Comparison of ENCODE assay signal across 8 cellular contexts in genomic region chr19:10927691-10928562, GRCh38. TPM values are rescaled to one million over a fixed set of nuclear protein-coding genes. Genes with fewer than 3 reads are reported as not detected.
DNase-seq lines count a peak whose midpoint lies in the region; ATAC-seq and TF ChIP-seq lines count a peak whose summit lies in the region.

No MANE protein-coding gene starts in this region.

- peak; percentile 2 for ATAC-seq in activated naive CD8-positive, alpha-beta T cell treated with anti-CD3 and anti-CD28 coated beads, Interleukin-2, amount 10 ng/mL, durations not matched to agents 7 days and 5 days (ENCODE audit: low read depth)
- peak; percentile 37 for ATAC-seq in stimulated activated naive CD8-positive, alpha-beta T cell treated with anti-CD3 and anti-CD28 coated beads, Interleukin-15, amount 100 ng/mL, for 72 hours
- no peak for ATAC-seq in GM18870 (IDR thresholded peaks at IDR 0.05; ENCODE audit: unreplicated experiment)
- no peak for ATAC-seq in GM18858 (IDR thresholded peaks at IDR 0.05; ENCODE audit: unreplicated experiment)

- H3K27ac ChIP-seq in HUES6 (ENCODE audit: low read depth, low read length), result peak overlapping the region; percentile 35; the same call in 1 of the 2 replicates

- no peaks in the 10 kb centered on the region for H3K9me3 ChIP-seq in HUES6 (ENCODE audit: control insufficient read depth, insufficient read depth, low read depth, low read length)
- peaks cover 2% of the 10 kb centered on the region for H3K9me3 ChIP-seq in iPS-18c (ENCODE audit: control insufficient read depth, insufficient read depth, low read length)

- peak overlapping the region; percentile 95 for H3K4me3 Mint-ChIP-seq in activated naive CD8-positive, alpha-beta T cell treated with anti-CD3 and anti-CD28 coated beads, Interleukin-2, amount 10 ng/mL, durations not matched to agents 7 days and 5 days
- peak overlapping the region; percentile 95 to 96 for H3K4me3 Mint-ChIP-seq in stimulated activated naive CD8-positive, alpha-beta T cell treated with anti-CD3 and anti-CD28 coated beads, Interleukin-15, amount 100 ng/mL, for 72 hours

- H3K27me3 Mint-ChIP-seq in activated naive CD8-positive, alpha-beta T cell treated with anti-CD3 and anti-CD28 coated beads, Interleukin-2, amount 10 ng/mL, durations not matched to agents 7 days and 5 days, result no peaks in the 10 kb centered on the region
- no peaks in the 10 kb centered on the region for H3K27me3 Mint-ChIP-seq in stimulated activated naive CD8-positive, alpha-beta T cell treated with anti-CD3 and anti-CD28 coated beads, Interleukin-15, amount 100 ng/mL, for 72 hours

- no peak for DNase-seq in GM12865 (ENCODE audit: low read depth)
- DNase-seq in activated naive CD8-positive, alpha-beta T cell treated with anti-CD3 and anti-CD28 coated beads, Interleukin-2, amount 10 ng/mL, durations not matched to agents 7 days and 5 days, result no peak
- DNase-seq in stimulated activated naive CD8-positive, alpha-beta T cell treated with anti-CD3 and anti-CD28 coated beads, Interleukin-15, amount 100 ng/mL, for 72 hours, result no peak
- DNase-seq in NCI-H146 treated with DMSO at 0.1 percent for 48 hours (lab: John Stamatoyannopoulos, UW; ENCODE audit: unreplicated experiment), result no peak

- H3K4me1 ChIP-seq in HUES6 (ENCODE audit: control insufficient read depth, insufficient read depth, low read length), result peaks cover 6% of the 10 kb centered on the region; the same call in 1 of the 2 replicates

- H3K4me3 ChIP-seq in GM12865 (ENCODE audit: low read depth, low read length) (peak overlapping the region; percentile 82), HUES6 (ENCODE audit: low read depth, low read length) (peak overlapping the region; percentile 100), iPS-18c (ENCODE audit: insufficient read depth, low read depth, low read length) (peak overlapping the region; percentile 89)

- no peaks in the 10 kb centered on the region for H3K9me3 Mint-ChIP-seq in activated naive CD8-positive, alpha-beta T cell treated with anti-CD3 and anti-CD28 coated beads, Interleukin-2, amount 10 ng/mL, durations not matched to agents 7 days and 5 days
- no peaks in the 10 kb centered on the region for H3K9me3 Mint-ChIP-seq in stimulated activated naive CD8-positive, alpha-beta T cell treated with anti-CD3 and anti-CD28 coated beads, Interleukin-15, amount 100 ng/mL, for 72 hours

- no peak for TF ChIP-seq CTCF in GM12865 (IDR thresholded peaks at IDR 0.05; ENCODE audit: insufficient read depth, low read depth, low read length, missing control alignments)

- H3K36me3 Mint-ChIP-seq in activated naive CD8-positive, alpha-beta T cell treated with anti-CD3 and anti-CD28 coated beads, Interleukin-2, amount 10 ng/mL, durations not matched to agents 7 days and 5 days, result no peaks in the 10 kb centered on the region

- peak overlapping the region; percentile 75 for H3K9ac ChIP-seq in HUES6 (ENCODE audit: low read length)

- peaks cover 35% of the 10 kb centered on the region for H3K36me3 ChIP-seq in HUES6 (ENCODE audit: control insufficient read depth, insufficient read depth, low read length)

- H3K27ac Mint-ChIP-seq in activated naive CD8-positive, alpha-beta T cell treated with anti-CD3 and anti-CD28 coated beads, Interleukin-2, amount 10 ng/mL, durations not matched to agents 7 days and 5 days, result peak overlapping the region; percentile 86
- peak overlapping the region; percentile 93 to 97 for H3K27ac Mint-ChIP-seq in stimulated activated naive CD8-positive, alpha-beta T cell treated with anti-CD3 and anti-CD28 coated beads, Interleukin-15, amount 100 ng/mL, for 72 hours

- POLR2A ChIA-PET in activated naive CD8-positive, alpha-beta T cell treated with anti-CD3 and anti-CD28 coated beads, Interleukin-2, amount 10 ng/mL, durations not matched to agents 7 days and 5 days (lab: Charles Lee), result interaction anchor here (0.7 to 1.1 kb wide), 4 partner anchors 9 to 382 kb away, joined by 3 to 6 read pairs (median 4); partner anchors contain the start of genes SMARCA4 and TMED1

- H3K27me3 ChIP-seq in HUES6 (ENCODE audit: control insufficient read depth, insufficient read depth, low read length), result no peaks in the 10 kb centered on the region

- H3K4me1 Mint-ChIP-seq in activated naive CD8-positive, alpha-beta T cell treated with anti-CD3 and anti-CD28 coated beads, Interleukin-2, amount 10 ng/mL, durations not matched to agents 7 days and 5 days, result peaks cover 12% of the 10 kb centered on the region
- H3K4me1 Mint-ChIP-seq in stimulated activated naive CD8-positive, alpha-beta T cell treated with anti-CD3 and anti-CD28 coated beads, Interleukin-15, amount 100 ng/mL, for 72 hours, result peaks cover 33% of the 10 kb centered on the region

RNA-seq across cellular contexts. Expression of gene YIPF2, which starts 0.5 kb away (rescaled TPM):
- total RNA-seq in activated naive CD8-positive, alpha-beta T cell treated with anti-CD3 and anti-CD28 coated beads, Interleukin-2, amount 10 ng/mL, durations not matched to agents 7 days and 5 days, result 10 to 100 TPM; 21.7 to 24.7 TPM

RNA-seq across cellular contexts. Expression of gene TIMM29, which starts 0.7 kb away (rescaled TPM):
- 10 to 100 TPM; 29.7 to 31.3 TPM for total RNA-seq in activated naive CD8-positive, alpha-beta T cell treated with anti-CD3 and anti-CD28 coated beads, Interleukin-2, amount 10 ng/mL, durations not matched to agents 7 days and 5 days

RNA-seq across cellular contexts. Expression of gene SMARCA4, which starts 32.9 kb away (rescaled TPM):
- 100 to 1,000 TPM in 1 of 2 experiments, 10 to 100 TPM in 1; 99.9 to 107 TPM for total RNA-seq in activated naive CD8-positive, alpha-beta T cell treated with anti-CD3 and anti-CD28 coated beads, Interleukin-2, amount 10 ng/mL, durations not matched to agents 7 days and 5 days

RNA-seq across cellular contexts. Expression of gene CARM1, which starts 56.6 kb away (rescaled TPM):
- total RNA-seq in activated naive CD8-positive, alpha-beta T cell treated with anti-CD3 and anti-CD28 coated beads, Interleukin-2, amount 10 ng/mL, durations not matched to agents 7 days and 5 days, result 10 to 100 TPM; 28.3 to 31.5 TPM

Comparison
In these comparisons a context has a peak if more than half of its experiments do, and no peak if none do; other contexts are left out.
1. ATAC-seq: peak in activated naive CD8-positive, alpha-beta T cell treated with anti-CD3 and anti-CD28 coated beads, Interleukin-2, amount 10 ng/mL, durations not matched to agents 7 days and 5 days (single experiment) and stimulated activated naive CD8-positive, alpha-beta T cell treated with anti-CD3 and anti-CD28 coated beads, Interleukin-15, amount 100 ng/mL, for 72 hours (single experiment); none in GM18870 (single experiment) and GM18858 (single experiment).
2. Peak in every context shown above with its lines, with median percentiles within 50 percentile points of each other: H3K4me3 ChIP-seq.